38 cellular contexts compared by ENCODE assay signal in the genomic region with DNA sequence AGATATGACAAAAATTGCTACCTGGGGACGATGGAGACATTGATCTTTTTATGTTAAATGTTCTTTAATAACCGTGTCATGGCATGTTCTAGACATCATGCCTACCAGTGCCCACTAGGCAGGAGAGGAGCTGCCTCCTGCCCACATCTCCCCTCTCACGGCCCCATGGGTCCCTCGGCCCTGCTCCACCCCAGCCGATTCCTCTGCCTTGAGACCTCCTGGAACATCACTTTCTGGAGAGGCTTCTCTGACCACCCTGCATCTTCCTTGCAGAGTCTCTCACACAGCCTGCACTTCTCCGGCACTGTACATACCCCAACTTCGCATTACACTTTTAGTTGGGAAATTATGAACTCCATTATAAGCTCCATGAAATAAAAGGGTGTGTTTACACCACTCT. TPM values are rescaled to one million over a fixed set of nuclear protein-coding genes. Genes with fewer than 3 reads are reported as not detected.
"Had no signal": no experiment of that assay in that cellular context is flagged by ENCODE, and none has a peak within 500 bp of the region (broad histone marks: within the 10 kb centered on the region; RNA-seq: fewer than 3 reads in every experiment).

No MANE protein-coding gene starts in this region.

- H3K36me3 Mint-ChIP-seq: activated CD4-positive, alpha-beta memory T cell treated with anti-CD3 and anti-CD28 coated beads for 36 hours; activated naive CD8-positive, alpha-beta T cell treated with anti-CD3 and anti-CD28 coated beads for 36 hours had no signal

- ATAC-seq: activated CD8-positive, alpha-beta T cell treated with anti-CD3 and anti-CD28 coated beads for 36 hours; activated naive CD4-positive, alpha-beta T cell treated with anti-CD3 and anti-CD28 coated beads, Interleukin-2, amount 50 U/mL, for 72 hours; activated T-cell treated with anti-CD3 and anti-CD28 coated beads, Interleukin-2, amount 50 U/mL, for 4 hours; activated T-cell treated with anti-CD3 and anti-CD28 coated beads, Interleukin-2, amount 50 U/mL, for 72 hours; activated T-helper 17 cell treated with anti-CD3 and anti-CD28 coated beads, Interleukin-2, amount 50 U/mL, for 72 hours; body of pancreas had no signal

- FAIRE-seq: astrocyte, TTC549 had no signal

- H3K9me3 ChIP-seq: body of pancreas had no signal

- H3K9me3 Mint-ChIP-seq: activated CD4-positive, alpha-beta T cell treated with anti-CD3 and anti-CD28 coated beads, Interleukin-2, amount 10 ng/mL, durations not matched to agents 24 days and 14 days; activated naive CD4-positive, alpha-beta T cell treated with anti-CD3 and anti-CD28 coated beads for 36 hours; activated naive CD4-positive, alpha-beta T cell treated with anti-CD3 and anti-CD28 coated beads, Interleukin-2, amount 50 U/mL, for 72 hours; activated naive CD8-positive, alpha-beta T cell treated with anti-CD3 and anti-CD28 coated beads for 36 hours; activated T-helper 1 cell treated with anti-CD3 and anti-CD28 coated beads, Interleukin-12 subunit alpha, Interleukin-12 subunit beta, Interleukin-2, Interleukin-4 antibody, amounts not matched to agents 30 ng/mL and 10 ng/mL and 1 ng/mL, durations not matched to agents 14 hours and 24 hours and 36 hours; activated T-helper 17 cell treated with anti-CD3 and anti-CD28 coated beads, Interleukin-2, amount 50 U/mL, for 72 hours; T-helper 2 cell treated with Interferon-gamma antibody and Interleukin-4, amounts not matched to agents 5 μg/mL and 100 μg/mL, for 36 hours had no signal

- H3K36me3 ChIP-seq: adrenal gland had no signal

- H3K4me1 Mint-ChIP-seq: activated CD4-positive, alpha-beta T cell treated with anti-CD3 and anti-CD28 coated beads, Interleukin-2, amount 10 ng/mL, durations not matched to agents 24 days and 14 days; activated naive CD8-positive, alpha-beta T cell treated with anti-CD3 and anti-CD28 coated beads for 36 hours; activated T-helper 17 cell treated with anti-CD3 and anti-CD28 coated beads, Interleukin-2, amount 50 U/mL, for 72 hours; central memory CD8-positive, alpha-beta T cell had no signal

- H3K27ac Mint-ChIP-seq: activated B cell treated with CpG ODN at 0.5 μM for 24 hours; activated CD4-positive, alpha-beta memory T cell treated with anti-CD3 and anti-CD28 coated beads for 36 hours; activated CD4-positive, alpha-beta T cell treated with anti-CD3 and anti-CD28 coated beads, Interleukin-2, amount 10 ng/mL, durations not matched to agents 24 days and 14 days; activated CD8-positive, alpha-beta T cell treated with anti-CD3 and anti-CD28 coated beads for 36 hours; activated naive CD4-positive, alpha-beta T cell treated with anti-CD3 and anti-CD28 coated beads for 36 hours; activated naive CD4-positive, alpha-beta T cell treated with anti-CD3 and anti-CD28 coated beads, Interleukin-2, amount 50 U/mL, for 72 hours; activated naive CD8-positive, alpha-beta T cell treated with anti-CD3 and anti-CD28 coated beads for 36 hours; activated T-cell treated with anti-CD3 and anti-CD28 coated beads, Interleukin-2, amount 50 U/mL, for 72 hours; activated T-helper 1 cell treated with anti-CD3 and anti-CD28 coated beads, Interleukin-12 subunit alpha, Interleukin-12 subunit beta, Interleukin-2, Interleukin-4 antibody, amounts not matched to agents 30 ng/mL and 10 ng/mL and 1 ng/mL, durations not matched to agents 14 hours and 24 hours and 36 hours; activated T-helper 17 cell treated with anti-CD3 and anti-CD28 coated beads, Interleukin-2, amount 50 U/mL, for 72 hours; T-helper 1 cell treated with Interleukin-12 subunit alpha and Interleukin-12 subunit beta and Interleukin-4 antibody, amounts not matched to agents 30 μg/mL and 1 μg/mL, for 36 hours; T-helper 2 cell treated with Interferon-gamma antibody and Interleukin-4, amounts not matched to agents 5 μg/mL and 100 μg/mL, for 36 hours had no signal

- H3K27me3 ChIP-seq: adrenal gland, body of pancreas had no signal

- H3K27ac ChIP-seq: adrenal gland, body of pancreas, VCaP had no signal

- H3K4me3 Mint-ChIP-seq: activated B cell treated with CpG ODN at 0.5 μM for 24 hours; activated CD4-positive, alpha-beta memory T cell treated with anti-CD3 and anti-CD28 coated beads for 36 hours; activated CD4-positive, alpha-beta T cell treated with anti-CD3 and anti-CD28 coated beads, Interleukin-2, amount 10 ng/mL, durations not matched to agents 24 days and 14 days; activated CD8-positive, alpha-beta T cell treated with anti-CD3 and anti-CD28 coated beads for 36 hours; activated naive CD4-positive, alpha-beta T cell treated with anti-CD3 and anti-CD28 coated beads for 36 hours; activated naive CD8-positive, alpha-beta T cell treated with anti-CD3 and anti-CD28 coated beads for 36 hours; activated T-cell treated with anti-CD3 and anti-CD28 coated beads, Interleukin-2, amount 50 U/mL, for 4 hours; activated T-cell treated with anti-CD3 and anti-CD28 coated beads, Interleukin-2, amount 50 U/mL, for 72 hours; activated T-helper 1 cell treated with anti-CD3 and anti-CD28 coated beads, Interleukin-12 subunit alpha, Interleukin-12 subunit beta, Interleukin-2, Interleukin-4 antibody, amounts not matched to agents 30 ng/mL and 10 ng/mL and 1 ng/mL, durations not matched to agents 14 hours and 24 hours and 36 hours; activated T-helper 17 cell treated with anti-CD3 and anti-CD28 coated beads, Interleukin-2, amount 50 U/mL, for 72 hours; central memory CD8-positive, alpha-beta T cell; T-helper 1 cell treated with Interleukin-12 subunit alpha and Interleukin-12 subunit beta and Interleukin-4 antibody, amounts not matched to agents 30 μg/mL and 1 μg/mL, for 36 hours; T-helper 2 cell treated with Interferon-gamma antibody and Interleukin-4, amounts not matched to agents 5 μg/mL and 100 μg/mL, for 36 hours had no signal

- DNase-seq: activated B cell treated with CpG ODN at 0.5 μM for 24 hours; activated CD4-positive, alpha-beta memory T cell treated with anti-CD3 and anti-CD28 coated beads for 36 hours; activated CD4-positive, alpha-beta T cell treated with anti-CD3 and anti-CD28 coated beads for 4 hours; activated CD4-positive, alpha-beta T cell treated with anti-CD3 and anti-CD28 coated beads, Interleukin-2, amount 10 ng/mL, durations not matched to agents 24 days and 14 days; activated CD4-positive, alpha-beta T cell treated with anti-CD3 and anti-CD28 coated beads, Interleukin-2, amount 50 U/mL, for 1 hour; activated CD4-positive, alpha-beta T cell treated with anti-CD3 and anti-CD28 coated beads, Interleukin-2, amount 50 U/mL, for 4 hours; activated CD4-positive, CD25-positive, alpha-beta regulatory T cell treated with anti-CD3 and anti-CD28 coated beads, Interleukin-2, amount 50 U/mL, for 72 hours; activated CD8-positive, alpha-beta memory T cell treated with anti-CD3 and anti-CD28 coated beads, Interleukin-2, amount 50 U/mL, for 4 hours; activated CD8-positive, alpha-beta T cell treated with anti-CD3 and anti-CD28 coated beads for 36 hours; activated effector memory CD4-positive, alpha-beta T cell treated with anti-CD3 and anti-CD28 coated beads, Interleukin-2, amount 50 U/mL, for 16 hours; activated gamma-delta T cell treated with Interleukin-2 at 50 U/mL for 16 hours; activated naive CD4-positive, alpha-beta T cell; activated naive CD4-positive, alpha-beta T cell treated with anti-CD3 and anti-CD28 coated beads for 36 hours; activated naive CD4-positive, alpha-beta T cell treated with anti-CD3 and anti-CD28 coated beads, Interleukin-2, amount 50 U/mL, for 16 hours; activated naive CD8-positive, alpha-beta T cell treated with anti-CD3 and anti-CD28 coated beads for 36 hours; activated T-cell treated with anti-CD3 and anti-CD28 coated beads for 4 hours; activated T-cell treated with anti-CD3 and anti-CD28 coated beads, Interleukin-2, amount 50 U/mL, for 1 hour; activated T-cell treated with anti-CD3 and anti-CD28 coated beads, Interleukin-2, amount 50 U/mL, for 4 hours; activated T-cell treated with anti-CD3 and anti-CD28 coated beads, Interleukin-2, amount 50 U/mL, for 72 hours; adrenal gland; amniotic stem cell; aorta; body of pancreas; caudate nucleus; cerebellar nuclear complex; SW 1271; T-helper 1 cell; T-helper 2 cell; T-helper 9 cell had no signal

- H3K4me3 ChIP-seq: adrenal gland, body of pancreas had no signal

- H3K27me3 Mint-ChIP-seq: activated naive CD8-positive, alpha-beta T cell treated with anti-CD3 and anti-CD28 coated beads for 36 hours had no signal

- H3K4me1 ChIP-seq: adrenal gland, body of pancreas had no signal

RNA-seq across cellular contexts. Expression of a gene that starts 16.8 kb away (rescaled TPM):
- total RNA-seq: activated B cell treated with CpG ODN at 0.5 μM for 24 hours; activated T-helper 1 cell treated with anti-CD3 and anti-CD28 coated beads, Interleukin-12 subunit alpha, Interleukin-12 subunit beta, Interleukin-2, Interleukin-4 antibody, amounts not matched to agents 30 ng/mL and 10 ng/mL and 1 ng/mL, durations not matched to agents 14 hours and 24 hours and 36 hours had no signal
